8 cellular contexts compared by ENCODE assay signal in genomic region chr19:1859319-1859718, GRCh38. TPM values are rescaled to one million over a fixed set of nuclear protein-coding genes. Genes with fewer than 3 reads are reported as not detected.
A peak's percentile ranks its signal among the peaks of the same experiment; 100 is the strongest.
DNase-seq lines count a peak whose midpoint lies in the region; ATAC-seq, FAIRE-seq and TF ChIP-seq lines count a peak whose summit lies in the region.
"Had no signal": no experiment of that assay in that cellular context is flagged by ENCODE, and none has a peak within 500 bp of the region (broad histone marks: within the 10 kb centered on the region; RNA-seq: fewer than 3 reads in every experiment).

No MANE protein-coding gene starts in this region.

- FAIRE-seq in GM19239 (lab: Jason Lieb, UNC): no peak

- no peak for TF ChIP-seq CTCF in mucosa of descending colon (IDR thresholded peaks at IDR 0.05)

- no peaks in the 10 kb centered on the region for H3K36me3 Mint-ChIP-seq in activated CD4-positive, alpha-beta memory T cell treated with anti-CD3 and anti-CD28 coated beads for 36 hours

- POLR2A ChIA-PET in activated CD4-positive, alpha-beta memory T cell treated with anti-CD3 and anti-CD28 coated beads for 36 hours (lab: Charles Lee): no interaction called here

- intact Hi-C loops in activated CD4-positive, alpha-beta memory T cell treated with anti-CD3 and anti-CD28 coated beads for 36 hours (cut with micrococcal nuclease): no loop called here
- intact Hi-C loops in mucosa of descending colon (cut with DNase I, micrococcal nuclease): no loop called here

- no peak for ATAC-seq in mucosa of descending colon

- peaks cover 43% of the 10 kb centered on the region for H3K4me1 Mint-ChIP-seq in activated CD4-positive, alpha-beta memory T cell treated with anti-CD3 and anti-CD28 coated beads for 36 hours (ENCODE audit: low read depth)

- H3K27ac Mint-ChIP-seq in activated CD4-positive, alpha-beta memory T cell treated with anti-CD3 and anti-CD28 coated beads for 36 hours: peak overlapping the region; percentile 64

- DNase-seq in ELF-1 (ENCODE audit: low read depth, low spot score) (peak; percentile 52), mucosa of descending colon (peak in 2 of 3 donors; percentile 57 to 70), superior temporal gyrus (ENCODE audit: extremely low spot score) (no peak), SW480 (ENCODE audit: low spot score) (no peak), GM19239 (ENCODE audit: insufficient read length, low spot score) (no peak)
- DNase-seq in activated CD4-positive, alpha-beta memory T cell treated with anti-CD3 and anti-CD28 coated beads for 36 hours: no peak
- DNase-seq: NCI-H774 had no signal

- CTCF ChIA-PET in activated CD4-positive, alpha-beta memory T cell treated with anti-CD3 and anti-CD28 coated beads for 36 hours (lab: Charles Lee): interaction anchor here (1.7 to 3.3 kb wide), 3 partner anchors 10 to 33 kb away, joined by 6 to 13 read pairs (median 9); no protein-coding TSS in a partner anchor

- no peaks in the 10 kb centered on the region for H3K9me3 ChIP-seq in mucosa of descending colon
- H3K9me3 ChIP-seq: adrenal gland had no signal

- H3K9me3 Mint-ChIP-seq in activated CD4-positive, alpha-beta memory T cell treated with anti-CD3 and anti-CD28 coated beads for 36 hours: no peaks in the 10 kb centered on the region

- no peak overlapping the region for H3K4me3 ChIP-seq in mucosa of descending colon
- H3K4me3 ChIP-seq: adrenal gland had no signal

- peaks cover 68% of the 10 kb centered on the region for H3K4me1 ChIP-seq in mucosa of descending colon (ENCODE audit: low read depth)

- no peaks in the 10 kb centered on the region for H3K36me3 ChIP-seq in mucosa of descending colon (ENCODE audit: low read depth)
- H3K36me3 ChIP-seq: adrenal gland had no signal

- no peaks in the 10 kb centered on the region for H3K27me3 Mint-ChIP-seq in activated CD4-positive, alpha-beta memory T cell treated with anti-CD3 and anti-CD28 coated beads for 36 hours

- peak overlapping the region; percentile 27 for H3K4me3 Mint-ChIP-seq in activated CD4-positive, alpha-beta memory T cell treated with anti-CD3 and anti-CD28 coated beads for 36 hours

RNA-seq across cellular contexts. Expression of gene KLF16, which starts 4.1 kb away (rescaled TPM):
- total RNA-seq in activated CD4-positive, alpha-beta memory T cell treated with anti-CD3 and anti-CD28 coated beads for 36 hours: 10 to 100 TPM; 23.3 to 24.2 TPM
- 10 to 100 TPM; 22.6 to 26.5 (median 25.6) TPM for total RNA-seq in mucosa of descending colon

RNA-seq across cellular contexts. Expression of gene REXO1, which starts 11.0 kb away (rescaled TPM):
- 10 to 100 TPM; 41.9 to 45.3 TPM for total RNA-seq in activated CD4-positive, alpha-beta memory T cell treated with anti-CD3 and anti-CD28 coated beads for 36 hours
- 10 to 100 TPM; 45.4 to 54.3 (median 50.2) TPM for total RNA-seq in mucosa of descending colon

RNA-seq across cellular contexts. Expression of gene ABHD17A, which starts 26.0 kb away (rescaled TPM):
- total RNA-seq in activated CD4-positive, alpha-beta memory T cell treated with anti-CD3 and anti-CD28 coated beads for 36 hours: 100 to 1,000 TPM; 108 to 110 TPM
- 10 to 100 TPM; 60.9 to 65.8 (median 65.8) TPM for total RNA-seq in mucosa of descending colon

RNA-seq across cellular contexts. Expression of gene ADAT3, which starts 45.9 kb away (rescaled TPM):
- 1 to 10 TPM; 5.7 to 5.8 TPM for total RNA-seq in activated CD4-positive, alpha-beta memory T cell treated with anti-CD3 and anti-CD28 coated beads for 36 hours
- 10 to 100 TPM; 12.5 to 21.9 (median 19.6) TPM for total RNA-seq in mucosa of descending colon

RNA-seq across cellular contexts. Expression of gene SCAMP4, which starts 45.9 kb away (rescaled TPM):
- 10 to 100 TPM; 24.2 to 28.4 TPM for total RNA-seq in activated CD4-positive, alpha-beta memory T cell treated with anti-CD3 and anti-CD28 coated beads for 36 hours
- total RNA-seq in mucosa of descending colon: 10 to 100 TPM; 57.2 to 61.3 (median 59.8) TPM

Comparison
In these comparisons a context has a peak if more than half of its experiments do, and no peak if none do; other contexts are left out.
1. DNase-seq: peak in ELF-1 (single experiment) and mucosa of descending colon (2 of 3); none in activated CD4-positive, alpha-beta memory T cell treated with anti-CD3 and anti-CD28 coated beads for 36 hours (single experiment), superior temporal gyrus (single experiment), SW480 (single experiment) and GM19239 (single experiment).